ENCODE assay signal across 8 cellular contexts in the genomic region with DNA sequence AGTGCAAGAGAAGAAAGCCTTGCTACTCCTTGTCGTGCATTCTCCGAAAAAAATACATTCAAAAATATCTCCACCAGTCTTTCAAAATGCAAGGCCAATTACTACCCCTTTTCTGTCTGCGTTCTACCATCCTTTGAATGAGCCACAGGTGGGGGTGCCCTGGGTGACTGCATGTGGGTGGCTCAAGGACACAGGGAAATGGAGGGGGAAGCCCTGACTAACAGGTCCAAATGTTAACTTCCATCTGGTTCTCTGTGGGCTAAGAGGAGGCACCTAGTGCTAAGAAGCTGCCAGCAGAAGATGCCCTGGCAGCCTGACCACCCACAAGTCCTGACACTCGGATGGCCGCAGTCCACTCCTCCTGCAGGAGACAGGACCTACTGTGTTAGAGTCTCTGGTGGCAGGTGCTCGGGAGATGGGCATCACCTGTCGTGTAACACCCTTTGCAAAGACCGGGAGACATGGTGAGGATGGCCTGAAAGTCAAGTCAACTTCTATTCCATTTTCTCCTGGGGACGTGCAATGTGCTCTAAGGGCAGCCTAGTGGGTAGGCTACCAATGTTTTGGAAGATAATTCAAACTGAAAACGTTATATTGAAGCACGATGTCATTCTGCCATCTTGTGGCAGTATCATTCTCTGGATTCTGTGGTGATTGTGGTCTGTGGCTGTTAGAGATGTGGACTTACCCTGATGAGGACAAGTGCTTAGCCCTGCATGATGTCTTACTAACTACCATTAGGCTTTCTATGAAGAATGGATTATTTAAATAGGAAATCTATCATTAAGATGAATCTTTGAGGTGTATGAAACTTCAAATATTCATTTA. TPM values are rescaled to one million over a fixed set of nuclear protein-coding genes. Genes with fewer than 3 reads are reported as not detected.
DNase-seq lines count a peak whose midpoint lies in the region; ATAC-seq and TF ChIP-seq lines count a peak whose summit lies in the region.

No MANE protein-coding gene starts in this region.

- TF ChIP-seq POLR2A in ovary (IDR thresholded peaks at IDR 0.05), result no peak

- H3K27me3 ChIP-seq in left ventricle myocardium inferior (ENCODE audit: low read depth) (no peaks in the 10 kb centered on the region), ovary (no peaks in the 10 kb centered on the region)

- DNase-seq in AG09319 (ENCODE audit: extremely low read depth, low read depth), result no peak
- DNase-seq in NCI-H1092 treated with DMSO at 0.1 percent for 48 hours (lab: John Stamatoyannopoulos, UW), result peak; percentile 51
- DNase-seq in activated T-cell treated with anti-CD3 and anti-CD28 coated beads, Interleukin-2, amount 50 U/mL, for 1 hour, result peak; percentile 23
- DNase-seq in left ventricle myocardium inferior, result no peak
- DNase-seq in stimulated activated CD4-positive, alpha-beta T cell treated with anti-CD3 and anti-CD28 coated beads, Interleukin-2, amount 100 ng/mL, for 4 hours (ENCODE audit: low read depth), result peak; percentile 4
- DNase-seq in ovary, result no peak

- H3K4me3 ChIP-seq in GM12875 (ENCODE audit: low read depth, low read length) (no peak overlapping the region), left ventricle myocardium inferior (no peak overlapping the region), ovary (no peak overlapping the region)

- TF ChIP-seq CTCF in AG09319 (IDR thresholded peaks at IDR 0.05; ENCODE audit: low read depth, low read length) (peak; percentile 47), GM12875 (IDR thresholded peaks at IDR 0.05; ENCODE audit: borderline replicate concordance, insufficient read depth, low read depth, low read length) (peak; percentile 43; the same call in 1 of the 2 replicates), left ventricle myocardium inferior (IDR thresholded peaks at IDR 0.05; ENCODE audit: borderline replicate concordance) (peak; percentile 72), ovary (IDR thresholded peaks at IDR 0.05) (no peak)

- H3K9me3 ChIP-seq in left ventricle myocardium inferior (replicated peaks) (peaks cover 21% of the 10 kb centered on the region), ovary (no peaks in the 10 kb centered on the region)

- H3K27ac ChIP-seq in left ventricle myocardium inferior (replicated peaks) (no peak overlapping the region), ovary (no peak overlapping the region)

- TF ChIP-seq EP300 in ovary (IDR thresholded peaks at IDR 0.05), result no peak

- no peaks in the 10 kb centered on the region for H3K36me3 ChIP-seq in left ventricle myocardium inferior
- no peaks in the 10 kb centered on the region for H3K36me3 ChIP-seq in ovary

- H3K4me1 ChIP-seq in left ventricle myocardium inferior (peaks cover 25% of the 10 kb centered on the region), ovary (ENCODE audit: insufficient read depth) (peaks cover 6% of the 10 kb centered on the region)

- intact Hi-C loops in left ventricle myocardium inferior (cut with micrococcal nuclease), result no loop called here
- intact Hi-C loops in ovary (cut with DNase I), result no loop called here

- ATAC-seq in HG02588 (IDR thresholded peaks at IDR 0.05; ENCODE audit: unreplicated experiment), result peak; percentile 90

- 75 to 76% (median 75%) methylated on average over 11 of the region's 11 CpGs for WGBS in ovary, 3 donors

RNA-seq across cellular contexts. Expression of gene IGF2R, which starts 27.4 kb away (rescaled TPM):
- total RNA-seq in left ventricle myocardium inferior (66.8 TPM), ovary (10 to 100 TPM; 32.9 to 70.3 (median 49.2) TPM)
- polyA plus RNA-seq in ovary, result 100 to 1,000 TPM in 1 of 2 donors, 10 to 100 TPM in 1; 29.3 to 116 TPM

RNA-seq across cellular contexts. Expression of gene MAS1, which starts 50.7 kb away (rescaled TPM):
- total RNA-seq in left ventricle myocardium inferior (not detected), ovary (under 1 TPM in 6 of 7 donors, not detected in 1; 0.08 to 0.38 (median 0.10) TPM)
- polyA plus RNA-seq in ovary, result under 1 TPM; 0.04 to 0.32 TPM

Comparison
In these comparisons a context has a peak if more than half of its experiments do, and no peak if none do; other contexts are left out.
1. DNase-seq: peak in NCI-H1092 treated with DMSO at 0.1 percent for 48 hours (single experiment), activated T-cell treated with anti-CD3 and anti-CD28 coated beads, Interleukin-2, amount 50 U/mL, for 1 hour (single experiment) and stimulated activated CD4-positive, alpha-beta T cell treated with anti-CD3 and anti-CD28 coated beads, Interleukin-2, amount 100 ng/mL, for 4 hours (single experiment); none in AG09319 (single experiment), left ventricle myocardium inferior (single experiment) and ovary (0 of 5).
2. CTCF ChIP-seq: peak in AG09319 (single experiment), GM12875 (single experiment) and left ventricle myocardium inferior (single experiment); none in ovary (0 of 3).